In genomic region chr2:69436937-69437750, GRCh38 we compare ENCODE assay signal across 8 cellular contexts. TPM values are rescaled to one million over a fixed set of nuclear protein-coding genes. Genes with fewer than 3 reads are reported as not detected.
DNase-seq lines count a peak whose midpoint lies in the region; ATAC-seq and TF ChIP-seq lines count a peak whose summit lies in the region.

Gene NFU1 (minus strand): TSS chr2:69437435. CDS start chr2:69437422, 13 bp downstream.

- no peaks in the 10 kb centered on the region for H3K27me3 Mint-ChIP-seq in type B pancreatic cell

- H3K9me3 ChIP-seq in adipocyte (ENCODE audit: control insufficient read depth, low read length) (no peaks in the 10 kb centered on the region), cardiac muscle cell (ENCODE audit: low read depth) (no peaks in the 10 kb centered on the region)

- H3K4me1 ChIP-seq in adipocyte (ENCODE audit: control insufficient read depth, insufficient read depth, low read length) (peaks cover 23% of the 10 kb centered on the region), cardiac muscle cell (ENCODE audit: low read depth) (peaks cover 5% of the 10 kb centered on the region)

- H3K36me3 ChIP-seq in adipocyte (ENCODE audit: control insufficient read depth, insufficient read depth, low read length, severe bottlenecking) (no peaks in the 10 kb centered on the region), cardiac muscle cell (no peaks in the 10 kb centered on the region)

- H3K4me3 Mint-ChIP-seq in type B pancreatic cell = peak within 1 kb of the TSS; percentile 97

- peaks cover 22% of the 10 kb centered on the region for H3K4me1 Mint-ChIP-seq in type B pancreatic cell (ENCODE audit: unreplicated experiment)

- TF ChIP-seq CTCF in GM12875 (IDR thresholded peaks at IDR 0.05; ENCODE audit: borderline replicate concordance, insufficient read depth, low read depth, low read length) = peak; percentile 84
- TF ChIP-seq CTCF in cardiac muscle cell (IDR thresholded peaks at IDR 0.05; ENCODE audit: low read depth, low read length) = peak; percentile 72
- TF ChIP-seq CTCF in type B pancreatic cell (conservative IDR thresholded peaks at IDR 0.05) = peak; percentile 73

- peaks cover 5% of the 10 kb centered on the region for H3K36me3 Mint-ChIP-seq in type B pancreatic cell

- peak within 1 kb of the TSS; percentile 95 for H3K27ac Mint-ChIP-seq in type B pancreatic cell

- DNase-seq in NCI-H1436 (lab: John Stamatoyannopoulos, UW) (peak; percentile 89), T follicular helper cell (ENCODE audit: low read depth) (peak; percentile 68), adipocyte (ENCODE audit: low read depth) (peak; percentile 98), cardiac muscle cell (ENCODE audit: low read depth in 1 of 2, low spot score in 1 of 2) (peak; percentile 97 to 98), pons (ENCODE audit: low spot score) (peak; percentile 94), type B pancreatic cell (ENCODE audit: extremely low spot score, unreplicated experiment) (peak; percentile 93)

- H3K9ac ChIP-seq in adipocyte (ENCODE audit: low read length) = peak within 1 kb of the TSS; percentile 97

- peak within 1 kb of the TSS; percentile 85 for H3K27ac ChIP-seq in cardiac muscle cell

- H3K27me3 ChIP-seq in adipocyte (replicated peaks; ENCODE audit: control insufficient read depth, insufficient read depth, low read length) (no peaks in the 10 kb centered on the region), cardiac muscle cell (no peaks in the 10 kb centered on the region)

- ATAC-seq in HG02798 (IDR thresholded peaks at IDR 0.05; ENCODE audit: poor library complexity, unreplicated experiment) = peak; percentile 98

- peak within 1 kb of the TSS; percentile 86 for H3K4me3 ChIP-seq in GM12875 (ENCODE audit: low read depth, low read length)
- H3K4me3 ChIP-seq in adipocyte (ENCODE audit: low read length) = peak within 1 kb of the TSS; percentile 86
- peak within 1 kb of the TSS; percentile 53 for H3K4me3 ChIP-seq in cardiac muscle cell

- no peaks in the 10 kb centered on the region for H3K9me3 Mint-ChIP-seq in type B pancreatic cell

RNA-seq across cellular contexts. Expression of gene NFU1, which starts in this region (rescaled TPM):
- total RNA-seq in cardiac muscle cell = 78.8 and 82.6 TPM in 2 replicates
- 129 and 131 TPM in 2 replicates for polyA plus RNA-seq in cardiac muscle cell
- total RNA-seq in type B pancreatic cell (ENCODE audit: low replicate concordance) = 33.3 and 34.0 TPM in 2 replicates

Comparison
In these comparisons a context has a peak if more than half of its experiments do, and no peak if none do; other contexts are left out.
1. Peak in every context shown above with its lines: DNase-seq, ATAC-seq, H3K4me3 ChIP-seq and H3K27ac ChIP-seq.